In genomic region chr4:129342820-129343219, GRCh38 we compare ENCODE assay signal across 8 cellular contexts.
DNase-seq lines count a peak whose midpoint lies in the region; ATAC-seq and TF ChIP-seq lines count a peak whose summit lies in the region.

No MANE protein-coding gene starts in this region.

- H3K9me3 ChIP-seq in A673 (ENCODE audit: low read depth, low read length, poor library complexity, severe bottlenecking), result no peaks in the 10 kb centered on the region

- peak; percentile 60 for DNase-seq in A673 (ENCODE audit: low spot score)
- DNase-seq in amniotic stem cell (lab: John Stamatoyannopoulos, UW), result peak; percentile 40
- DNase-seq in left colon, result no peak
- DNase-seq in stimulated activated CD4-positive, alpha-beta T cell treated with anti-CD3 and anti-CD28 coated beads, Interleukin-4, amount 100 ng/mL, for 24 hours, result no peak
- no peak for DNase-seq in NCI-H187 treated with DMSO at 0.1 percent for 48 hours (lab: John Stamatoyannopoulos, UW)

- peak overlapping the region; percentile 3 for H3K4me3 ChIP-seq in A673 (ENCODE audit: low read depth, low read length, poor library complexity, severe bottlenecking)

- CTCF ChIA-PET in A673 (lab: Charles Lee), result no interaction called here

- H3K4me1 ChIP-seq in A673 (ENCODE audit: insufficient read depth, low read length, poor library complexity, severe bottlenecking), result peaks cover 13% of the 10 kb centered on the region

- BruUV-seq in A673 (replicated peaks; lab: Mats Ljungman, UMichigan), result no TSS peak

- intact Hi-C loops in A673 (cut with micrococcal nuclease; ENCODE audit: unreplicated experiment) (loop anchor here (5.0 to 10.0 kb wide), 4 partner anchors 126 to 1402 kb away; no protein-coding TSS in a partner anchor), left colon (cut with DNase I, micrococcal nuclease) (no loop called here)

- POLR2A ChIA-PET in A673 (lab: Charles Lee; ENCODE audit: low non-redundant PET), result interaction anchor here (0.6 kb wide), 1 partner anchor 14 kb away, joined by 4 read pairs; no protein-coding TSS in a partner anchor

- TF ChIP-seq CTCF in A673 (conservative IDR thresholded peaks at IDR 0.05; ENCODE audit: low read depth, low read length), result no peak

- TF ChIP-seq RAD21 in Ishikawa (IDR thresholded peaks at IDR 0.05; ENCODE audit: low read depth), result no peak

- no peaks in the 10 kb centered on the region for H3K27me3 ChIP-seq in A673 (replicated peaks; ENCODE audit: insufficient read depth, low read depth, low read length, poor library complexity)

- no peak for TF ChIP-seq EP300 in Ishikawa (IDR thresholded peaks at IDR 0.05; ENCODE audit: borderline replicate concordance)

- no peaks in the 10 kb centered on the region for H3K36me3 ChIP-seq in A673 (ENCODE audit: insufficient read depth, low read length, poor library complexity, severe bottlenecking)

- H3K27ac ChIP-seq in A673 (ENCODE audit: low read depth, low read length, poor library complexity, severe bottlenecking), result no peak overlapping the region

- peak; percentile 99 for ATAC-seq in left colon
- no peak for ATAC-seq in GM21528 (IDR thresholded peaks at IDR 0.05; ENCODE audit: low FRiP score, unreplicated experiment)
- no peak for ATAC-seq in GM19395 (IDR thresholded peaks at IDR 0.05; ENCODE audit: unreplicated experiment)

TF ChIP-seq in Ishikawa, 13 proteins besides CTCF, POLR2A, EP300 and RAD21:
- TF ChIP-seq CREB1 (IDR thresholded peaks at IDR 0.05; ENCODE audit: low read depth) (no peak), TEAD4 (IDR thresholded peaks at IDR 0.05) (peak; percentile 28; the same call in 1 of the 2 replicates), CEBPB (IDR thresholded peaks at IDR 0.05) (peak; percentile 94), TCF12 (IDR thresholded peaks at IDR 0.05; ENCODE audit: low read depth) (no peak), FOXM1 (IDR thresholded peaks at IDR 0.05; ENCODE audit: borderline replicate concordance, low read depth) (no peak)

Comparison
In these comparisons a context has a peak if more than half of its experiments do, and no peak if none do; other contexts are left out.
1. DNase-seq: peak in A673 (single experiment) and amniotic stem cell (single experiment); none in left colon (0 of 2), stimulated activated CD4-positive, alpha-beta T cell treated with anti-CD3 and anti-CD28 coated beads, Interleukin-4, amount 100 ng/mL, for 24 hours (single experiment) and NCI-H187 treated with DMSO at 0.1 percent for 48 hours (single experiment).